1 cellular context compared by ENCODE assay signal in the genomic region with DNA sequence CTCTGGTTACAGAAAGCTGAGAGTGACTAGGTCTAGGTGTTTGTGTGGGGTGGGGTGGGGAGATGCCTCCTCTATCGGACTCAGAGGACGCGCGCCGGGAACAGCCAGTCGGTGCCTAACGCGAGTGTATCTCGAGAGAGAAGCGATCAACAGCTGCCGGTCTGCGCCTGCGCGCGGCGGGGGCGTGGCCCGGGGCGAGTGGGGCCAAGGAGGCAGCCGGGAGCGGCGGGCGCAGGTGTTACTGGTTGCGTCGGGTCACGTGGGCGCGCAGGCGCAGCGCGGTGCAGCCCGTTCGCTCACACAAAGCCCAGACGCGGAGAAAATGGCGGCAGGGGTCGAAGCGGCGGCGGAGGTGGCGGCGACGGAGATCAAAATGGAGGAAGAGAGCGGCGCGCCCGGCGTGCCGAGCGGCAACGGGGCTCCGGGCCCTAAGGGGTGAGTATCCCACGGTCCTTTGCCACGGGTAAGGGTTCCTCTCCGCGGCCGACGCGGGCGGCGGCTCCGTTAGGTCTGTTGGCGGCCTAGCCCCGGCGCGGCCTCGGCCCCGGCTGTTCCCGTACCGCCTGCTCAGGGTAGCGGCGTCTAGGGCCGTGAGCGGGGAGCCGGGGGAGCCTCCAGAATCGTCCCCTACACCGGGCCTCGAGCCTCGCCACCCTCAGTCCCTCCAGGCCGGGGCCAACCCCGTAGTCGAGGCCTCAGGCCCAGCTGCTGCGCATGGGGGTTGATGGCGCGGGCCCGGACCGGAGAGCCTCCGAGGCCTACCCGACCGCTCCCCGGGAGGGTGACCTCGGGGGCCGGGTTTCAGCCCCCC.
A peak's percentile ranks its signal among the peaks of the same experiment; 100 is the strongest.
TF ChIP-seq lines count a peak whose summit lies in the region.

A gene with protein sequence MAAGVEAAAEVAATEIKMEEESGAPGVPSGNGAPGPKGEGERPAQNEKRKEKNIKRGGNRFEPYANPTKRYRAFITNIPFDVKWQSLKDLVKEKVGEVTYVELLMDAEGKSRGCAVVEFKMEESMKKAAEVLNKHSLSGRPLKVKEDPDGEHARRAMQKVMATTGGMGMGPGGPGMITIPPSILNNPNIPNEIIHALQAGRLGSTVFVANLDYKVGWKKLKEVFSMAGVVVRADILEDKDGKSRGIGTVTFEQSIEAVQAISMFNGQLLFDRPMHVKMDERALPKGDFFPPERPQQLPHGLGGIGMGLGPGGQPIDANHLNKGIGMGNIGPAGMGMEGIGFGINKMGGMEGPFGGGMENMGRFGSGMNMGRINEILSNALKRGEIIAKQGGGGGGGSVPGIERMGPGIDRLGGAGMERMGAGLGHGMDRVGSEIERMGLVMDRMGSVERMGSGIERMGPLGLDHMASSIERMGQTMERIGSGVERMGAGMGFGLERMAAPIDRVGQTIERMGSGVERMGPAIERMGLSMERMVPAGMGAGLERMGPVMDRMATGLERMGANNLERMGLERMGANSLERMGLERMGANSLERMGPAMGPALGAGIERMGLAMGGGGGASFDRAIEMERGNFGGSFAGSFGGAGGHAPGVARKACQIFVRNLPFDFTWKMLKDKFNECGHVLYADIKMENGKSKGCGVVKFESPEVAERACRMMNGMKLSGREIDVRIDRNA (plus strand): TSS at position 299 of the 811 bp plus-strand sequence. CDS start 24 bp downstream, at position 323.

TF ChIP-seq in K562, 482 proteins besides CTCF, POLR2A, EP300 and RAD21 (continued from another document and continues in another):
- TF ChIP-seq, protein P1, sequence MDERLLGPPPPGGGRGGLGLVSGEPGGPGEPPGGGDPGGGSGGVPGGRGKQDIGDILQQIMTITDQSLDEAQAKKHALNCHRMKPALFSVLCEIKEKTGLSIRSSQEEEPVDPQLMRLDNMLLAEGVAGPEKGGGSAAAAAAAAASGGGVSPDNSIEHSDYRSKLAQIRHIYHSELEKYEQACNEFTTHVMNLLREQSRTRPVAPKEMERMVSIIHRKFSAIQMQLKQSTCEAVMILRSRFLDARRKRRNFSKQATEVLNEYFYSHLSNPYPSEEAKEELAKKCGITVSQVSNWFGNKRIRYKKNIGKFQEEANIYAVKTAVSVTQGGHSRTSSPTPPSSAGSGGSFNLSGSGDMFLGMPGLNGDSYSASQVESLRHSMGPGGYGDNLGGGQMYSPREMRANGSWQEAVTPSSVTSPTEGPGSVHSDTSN (CRISPR knock-in tag; IDR thresholded peaks at IDR 0.05; ENCODE audit: low read depth) = no peak
- TF ChIP-seq, protein P1 (tag; conservative IDR thresholded peaks at IDR 0.05; ENCODE audit: low read depth) = no peak
- TF ChIP-seq TBL1XR1 (IDR thresholded peaks at IDR 0.05; ENCODE audit: low read length in 2 of 2) = peak in 1 of 2 experiments; percentile 26; a peak in 1 of 4 replicates
- 0 out of 2 replicates have a peak, but pooled peaks have one; percentile 41 for TF ChIP-seq JUN (IDR thresholded peaks at IDR 0.05; ENCODE audit: borderline replicate concordance, low read depth, low read length)
- 0 out of 2 replicates have a peak, but pooled peaks have one; percentile 23 for TF ChIP-seq JUN (CRISPR knock-in tag; IDR thresholded peaks at IDR 0.05; ENCODE audit: borderline replicate concordance)
- TF ChIP-seq ETS2 (tag; IDR thresholded peaks at IDR 0.05; ENCODE audit: borderline replicate concordance, poor library complexity, severe bottlenecking) = no peak
- TF ChIP-seq, protein P2, sequence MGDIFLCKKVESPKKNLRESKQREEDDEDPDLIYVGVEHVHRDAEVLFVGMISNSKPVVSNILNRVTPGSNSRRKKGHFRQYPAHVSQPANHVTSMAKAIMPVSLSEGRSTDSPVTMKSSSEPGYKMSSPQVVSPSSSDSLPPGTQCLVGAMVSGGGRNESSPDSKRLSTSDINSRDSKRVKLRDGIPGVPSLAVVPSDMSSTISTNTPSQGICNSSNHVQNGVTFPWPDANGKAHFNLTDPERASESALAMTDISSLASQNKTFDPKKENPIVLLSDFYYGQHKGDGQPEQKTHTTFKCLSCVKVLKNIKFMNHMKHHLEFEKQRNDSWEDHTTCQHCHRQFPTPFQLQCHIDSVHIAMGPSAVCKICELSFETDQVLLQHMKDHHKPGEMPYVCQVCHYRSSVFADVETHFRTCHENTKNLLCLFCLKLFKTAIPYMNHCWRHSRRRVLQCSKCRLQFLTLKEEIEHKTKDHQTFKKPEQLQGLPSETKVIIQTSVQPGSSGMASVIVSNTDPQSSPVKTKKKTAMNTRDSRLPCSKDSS (IDR thresholded peaks at IDR 0.05; ENCODE audit: low read depth, partially characterized antibody) = no peak
- no peak for TF ChIP-seq SRSF9 (IDR thresholded peaks at IDR 0.05; ENCODE audit: borderline replicate concordance, low read depth, low read length)
- 0 out of 2 replicates have a peak, but pooled peaks have one; percentile 2 for TF ChIP-seq FOXK1 (CRISPR knock-in tag; IDR thresholded peaks at IDR 0.05; ENCODE audit: borderline replicate concordance)
- TF ChIP-seq ZNF253 (CRISPR knock-in tag; conservative IDR thresholded peaks at IDR 0.05) = no peak
- TF ChIP-seq, protein P3, sequence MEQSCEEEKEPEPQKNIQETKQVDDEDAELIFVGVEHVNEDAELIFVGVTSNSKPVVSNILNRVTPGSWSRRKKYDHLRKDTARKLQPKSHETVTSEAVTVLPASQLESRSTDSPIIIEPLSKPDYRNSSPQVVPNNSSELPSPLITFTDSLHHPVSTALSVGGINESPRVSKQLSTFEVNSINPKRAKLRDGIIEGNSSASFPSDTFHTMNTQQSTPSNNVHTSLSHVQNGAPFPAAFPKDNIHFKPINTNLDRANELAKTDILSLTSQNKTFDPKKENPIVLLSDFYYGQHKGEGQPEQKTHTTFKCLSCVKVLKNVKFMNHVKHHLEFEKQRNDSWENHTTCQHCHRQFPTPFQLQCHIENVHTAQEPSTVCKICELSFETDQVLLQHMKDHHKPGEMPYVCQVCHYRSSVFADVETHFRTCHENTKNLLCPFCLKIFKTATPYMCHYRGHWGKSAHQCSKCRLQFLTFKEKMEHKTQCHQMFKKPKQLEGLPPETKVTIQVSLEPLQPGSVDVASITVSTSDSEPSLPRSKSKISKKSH (CRISPR knock-in tag; IDR thresholded peaks at IDR 0.05) = no peak
- no peak for TF ChIP-seq CBX3 (IDR thresholded peaks at IDR 0.05; ENCODE audit: borderline replicate concordance in 1 of 2, low read length in 2 of 2)
- no peak for TF ChIP-seq CSDE1 (IDR thresholded peaks at IDR 0.05)
- no peak for TF ChIP-seq BRF1 (IDR thresholded peaks at IDR 0.05; ENCODE audit: borderline replicate concordance, extremely low read depth, insufficient read length)
- TF ChIP-seq KDM2B (CRISPR knock-in tag; IDR thresholded peaks at IDR 0.05) = no peak
- 0 out of 2 replicates have a peak, but pooled peaks have one; percentile 14 for TF ChIP-seq FOSL1 (tag; conservative IDR thresholded peaks at IDR 0.05)
- TF ChIP-seq ZNF583 (CRISPR knock-in tag; IDR thresholded peaks at IDR 0.05) = 0 out of 2 replicates have a peak, but pooled peaks have one; percentile 44
- no peak for TF ChIP-seq RBM34 (IDR thresholded peaks at IDR 0.05; ENCODE audit: borderline replicate concordance, insufficient read depth, low read length)
- TF ChIP-seq, protein P4, sequence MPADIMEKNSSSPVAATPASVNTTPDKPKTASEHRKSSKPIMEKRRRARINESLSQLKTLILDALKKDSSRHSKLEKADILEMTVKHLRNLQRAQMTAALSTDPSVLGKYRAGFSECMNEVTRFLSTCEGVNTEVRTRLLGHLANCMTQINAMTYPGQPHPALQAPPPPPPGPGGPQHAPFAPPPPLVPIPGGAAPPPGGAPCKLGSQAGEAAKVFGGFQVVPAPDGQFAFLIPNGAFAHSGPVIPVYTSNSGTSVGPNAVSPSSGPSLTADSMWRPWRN (IDR thresholded peaks at IDR 0.05; ENCODE audit: low read depth) = 0 out of 2 replicates have a peak, but pooled peaks have one; percentile 23
- no peak for TF ChIP-seq MED1 (CRISPR knock-in tag; IDR thresholded peaks at IDR 0.05; ENCODE audit: borderline replicate concordance)
- TF ChIP-seq ZNF431 (CRISPR knock-in tag; IDR thresholded peaks at IDR 0.05) = peak; percentile 74
- peak; percentile 19; the same call in 1 of the 2 replicates for TF ChIP-seq C11orf30 (IDR thresholded peaks at IDR 0.05; ENCODE audit: low read depth)
- TF ChIP-seq ZKSCAN8 (CRISPR knock-in tag; IDR thresholded peaks at IDR 0.05) = no peak
- TF ChIP-seq SRSF7 (optimal IDR thresholded peaks at IDR 0.05; ENCODE audit: low read depth, low read length) = no peak
- peak; percentile 76 for TF ChIP-seq LCOR (CRISPR knock-in tag; IDR thresholded peaks at IDR 0.05)
- no peak for TF ChIP-seq ZNF436 (CRISPR knock-in tag; IDR thresholded peaks at IDR 0.05)
- no peak for TF ChIP-seq NFIX (CRISPR knock-in tag; IDR thresholded peaks at IDR 0.05; ENCODE audit: low read depth)
- TF ChIP-seq TAF15 (IDR thresholded peaks at IDR 0.05; ENCODE audit: low read depth, low read length) = no peak
- no peak for TF ChIP-seq CREBBP (IDR thresholded peaks at IDR 0.05; ENCODE audit: low read depth, low read length)
- TF ChIP-seq ZBED1 (IDR thresholded peaks at IDR 0.05) = no peak; the same call in 1 of the 2 replicates
- peak; percentile 73; the same call in 1 of the 2 replicates for TF ChIP-seq MBD2 (IDR thresholded peaks at IDR 0.05; ENCODE audit: borderline replicate concordance, low read depth)
- TF ChIP-seq ZNF780A (CRISPR knock-in tag; IDR thresholded peaks at IDR 0.05) = no peak; the same call in 1 of the 2 replicates
- peak; percentile 42 for TF ChIP-seq KAT2B (IDR thresholded peaks at IDR 0.05; ENCODE audit: low read depth, low read length)
- TF ChIP-seq, protein P5, sequence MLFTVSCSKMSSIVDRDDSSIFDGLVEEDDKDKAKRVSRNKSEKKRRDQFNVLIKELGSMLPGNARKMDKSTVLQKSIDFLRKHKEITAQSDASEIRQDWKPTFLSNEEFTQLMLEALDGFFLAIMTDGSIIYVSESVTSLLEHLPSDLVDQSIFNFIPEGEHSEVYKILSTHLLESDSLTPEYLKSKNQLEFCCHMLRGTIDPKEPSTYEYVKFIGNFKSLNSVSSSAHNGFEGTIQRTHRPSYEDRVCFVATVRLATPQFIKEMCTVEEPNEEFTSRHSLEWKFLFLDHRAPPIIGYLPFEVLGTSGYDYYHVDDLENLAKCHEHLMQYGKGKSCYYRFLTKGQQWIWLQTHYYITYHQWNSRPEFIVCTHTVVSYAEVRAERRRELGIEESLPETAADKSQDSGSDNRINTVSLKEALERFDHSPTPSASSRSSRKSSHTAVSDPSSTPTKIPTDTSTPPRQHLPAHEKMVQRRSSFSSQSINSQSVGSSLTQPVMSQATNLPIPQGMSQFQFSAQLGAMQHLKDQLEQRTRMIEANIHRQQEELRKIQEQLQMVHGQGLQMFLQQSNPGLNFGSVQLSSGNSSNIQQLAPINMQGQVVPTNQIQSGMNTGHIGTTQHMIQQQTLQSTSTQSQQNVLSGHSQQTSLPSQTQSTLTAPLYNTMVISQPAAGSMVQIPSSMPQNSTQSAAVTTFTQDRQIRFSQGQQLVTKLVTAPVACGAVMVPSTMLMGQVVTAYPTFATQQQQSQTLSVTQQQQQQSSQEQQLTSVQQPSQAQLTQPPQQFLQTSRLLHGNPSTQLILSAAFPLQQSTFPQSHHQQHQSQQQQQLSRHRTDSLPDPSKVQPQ (CRISPR knock-in tag; IDR thresholded peaks at IDR 0.05; ENCODE audit: borderline replicate concordance) = no peak
- TF ChIP-seq, protein P6, sequence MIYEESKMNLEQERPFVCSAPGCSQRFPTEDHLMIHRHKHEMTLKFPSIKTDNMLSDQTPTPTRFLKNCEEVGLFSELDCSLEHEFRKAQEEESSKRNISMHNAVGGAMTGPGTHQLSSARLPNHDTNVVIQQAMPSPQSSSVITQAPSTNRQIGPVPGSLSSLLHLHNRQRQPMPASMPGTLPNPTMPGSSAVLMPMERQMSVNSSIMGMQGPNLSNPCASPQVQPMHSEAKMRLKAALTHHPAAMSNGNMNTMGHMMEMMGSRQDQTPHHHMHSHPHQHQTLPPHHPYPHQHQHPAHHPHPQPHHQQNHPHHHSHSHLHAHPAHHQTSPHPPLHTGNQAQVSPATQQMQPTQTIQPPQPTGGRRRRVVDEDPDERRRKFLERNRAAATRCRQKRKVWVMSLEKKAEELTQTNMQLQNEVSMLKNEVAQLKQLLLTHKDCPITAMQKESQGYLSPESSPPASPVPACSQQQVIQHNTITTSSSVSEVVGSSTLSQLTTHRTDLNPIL (CRISPR knock-in tag; IDR thresholded peaks at IDR 0.05) = no peak
- TF ChIP-seq MTA3 (IDR thresholded peaks at IDR 0.05; ENCODE audit: borderline replicate concordance) = peak; percentile 28; the same call in 1 of the 2 replicates
- TF ChIP-seq SAFB (IDR thresholded peaks at IDR 0.05; ENCODE audit: borderline replicate concordance, low read depth, low read length) = peak; percentile 64; the same call in 1 of the 2 replicates
- TF ChIP-seq GATAD2B (IDR thresholded peaks at IDR 0.05; ENCODE audit: borderline replicate concordance) = no peak
- TF ChIP-seq MAZ (CRISPR knock-in tag; conservative IDR thresholded peaks at IDR 0.05 in 1 of 2, IDR thresholded peaks at IDR 0.05 in 1 of 2) = peak; percentile 53 to 79
- no peak for TF ChIP-seq MECOM (CRISPR knock-in tag; IDR thresholded peaks at IDR 0.05)
- TF ChIP-seq, protein P7, sequence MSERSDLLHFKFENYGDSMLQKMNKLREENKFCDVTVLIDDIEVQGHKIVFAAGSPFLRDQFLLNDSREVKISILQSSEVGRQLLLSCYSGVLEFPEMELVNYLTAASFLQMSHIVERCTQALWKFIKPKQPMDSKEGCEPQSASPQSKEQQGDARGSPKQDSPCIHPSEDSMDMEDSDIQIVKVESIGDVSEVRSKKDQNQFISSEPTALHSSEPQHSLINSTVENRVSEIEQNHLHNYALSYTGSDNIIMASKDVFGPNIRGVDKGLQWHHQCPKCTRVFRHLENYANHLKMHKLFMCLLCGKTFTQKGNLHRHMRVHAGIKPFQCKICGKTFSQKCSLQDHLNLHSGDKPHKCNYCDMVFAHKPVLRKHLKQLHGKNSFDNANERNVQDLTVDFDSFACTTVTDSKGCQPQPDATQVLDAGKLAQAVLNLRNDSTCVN (CRISPR knock-in tag; IDR thresholded peaks at IDR 0.05) = no peak
- TF ChIP-seq, protein P8, sequence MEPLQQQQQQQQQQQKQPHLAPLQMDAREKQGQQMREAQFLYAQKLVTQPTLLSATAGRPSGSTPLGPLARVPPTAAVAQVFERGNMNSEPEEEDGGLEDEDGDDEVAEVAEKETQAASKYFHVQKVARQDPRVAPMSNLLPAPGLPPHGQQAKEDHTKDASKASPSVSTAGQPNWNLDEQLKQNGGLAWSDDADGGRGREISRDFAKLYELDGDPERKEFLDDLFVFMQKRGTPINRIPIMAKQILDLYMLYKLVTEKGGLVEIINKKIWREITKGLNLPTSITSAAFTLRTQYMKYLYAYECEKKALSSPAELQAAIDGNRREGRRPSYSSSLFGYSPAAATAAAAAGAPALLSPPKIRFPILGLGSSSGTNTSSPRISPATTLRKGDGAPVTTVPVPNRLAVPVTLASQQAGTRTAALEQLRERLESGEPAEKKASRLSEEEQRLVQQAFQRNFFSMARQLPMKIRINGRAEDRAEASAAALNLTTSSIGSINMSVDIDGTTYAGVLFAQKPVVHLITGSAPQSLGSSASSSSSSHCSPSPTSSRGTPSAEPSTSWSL (CRISPR knock-in tag; IDR thresholded peaks at IDR 0.05; ENCODE audit: borderline replicate concordance) = no peak
- no peak for TF ChIP-seq BDP1 (IDR thresholded peaks at IDR 0.05; ENCODE audit: insufficient read depth, insufficient read length)
